Comparison of ENCODE assay signal across 1 cellular context in genomic region chr1:25781130-25781433, GRCh38.
TF ChIP-seq lines count a peak whose summit lies in the region.

No MANE protein-coding gene starts in this region.

TF ChIP-seq in HepG2, 621 proteins besides CTCF, POLR2A, EP300 and RAD21 (continued from another document):
- no peak for TF ChIP-seq ZBTB40 (IDR thresholded peaks at IDR 0.05)
- TF ChIP-seq ZBTB40 (CRISPR knock-in tag; IDR thresholded peaks at IDR 0.05), result no peak
- no peak for TF ChIP-seq PAWR (CRISPR knock-in tag; IDR thresholded peaks at IDR 0.05; ENCODE audit: borderline replicate concordance)
- TF ChIP-seq ZNF614 (CRISPR knock-in tag; IDR thresholded peaks at IDR 0.05; ENCODE audit: borderline replicate concordance), result no peak
- no peak for TF ChIP-seq NR3C1 (CRISPR knock-in tag; IDR thresholded peaks at IDR 0.05)
